9 cellular contexts compared by ENCODE assay signal in the genomic region with DNA sequence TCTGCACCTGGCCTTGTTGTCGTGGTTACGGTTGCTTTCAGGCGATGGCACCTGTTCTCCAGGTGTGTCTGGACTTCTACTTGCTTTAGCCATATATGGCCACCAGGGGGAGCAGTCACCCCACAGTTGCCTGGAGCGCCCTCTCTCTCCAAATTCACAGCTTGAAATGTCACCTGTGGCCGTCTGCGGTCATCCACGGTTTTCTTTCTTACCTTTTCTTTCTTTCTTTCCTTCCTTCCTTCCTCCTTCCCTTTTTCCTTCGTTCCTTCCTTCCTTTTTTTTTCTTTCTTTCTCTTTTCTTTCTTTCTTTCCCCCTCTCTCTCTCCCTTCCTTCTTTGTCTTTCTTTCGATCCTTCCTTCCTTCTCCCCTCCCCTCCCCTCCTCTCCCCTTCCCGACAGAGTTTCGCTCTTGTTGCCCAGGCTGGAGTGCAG.
A peak's percentile ranks its signal among the peaks of the same experiment; 100 is the strongest.
DNase-seq lines count a peak whose midpoint lies in the region; ATAC-seq and TF ChIP-seq lines count a peak whose summit lies in the region.
"Had no signal": no experiment of that assay in that cellular context is flagged by ENCODE, and none has a peak within 500 bp of the region (broad histone marks: within the 10 kb centered on the region; RNA-seq: fewer than 3 reads in every experiment).

No MANE protein-coding gene starts in this region.

- H3K9me3 Mint-ChIP-seq in progenitor cell of endocrine pancreas (ENCODE audit: low read depth): no peaks in the 10 kb centered on the region

- H3K36me3 Mint-ChIP-seq in progenitor cell of endocrine pancreas (ENCODE audit: insufficient read depth): peaks cover 7% of the 10 kb centered on the region

- H3K36me3 ChIP-seq in NT2/D1 (ENCODE audit: insufficient read depth, insufficient read length, low read length) (peaks cover 11% of the 10 kb centered on the region), uterus (no peaks in the 10 kb centered on the region)

- H3K27me3 Mint-ChIP-seq in progenitor cell of endocrine pancreas: no peaks in the 10 kb centered on the region

- ATAC-seq in HG03354 (IDR thresholded peaks at IDR 0.05; ENCODE audit: poor library complexity, severe bottlenecking, unreplicated experiment): peak; percentile 79

- no peaks in the 10 kb centered on the region for H3K4me1 Mint-ChIP-seq in progenitor cell of endocrine pancreas (ENCODE audit: low read depth)

- intact Hi-C loops in uterus (cut with DNase I; ENCODE audit: low total_unique reads): no loop called here

- H3K9me3 ChIP-seq in NT2/D1 (ENCODE audit: insufficient read depth, low read length) (no peaks in the 10 kb centered on the region), uterus (no peaks in the 10 kb centered on the region)
- H3K9me3 ChIP-seq: BLaER1 treated with 17β-estradiol and CSF1 and Interleukin-3, amounts not matched to agents 10 nM and 100 nM had no signal

- TF ChIP-seq CTCF in fibroblast of pulmonary artery (IDR thresholded peaks at IDR 0.05; ENCODE audit: low read length, missing control alignments) (peak; percentile 74), progenitor cell of endocrine pancreas (IDR thresholded peaks at IDR 0.05; ENCODE audit: unreplicated experiment) (peak; percentile 95), uterus (IDR thresholded peaks at IDR 0.05) (peak; percentile 21 to 76 (median 63))

- peak; percentile 70 for DNase-seq in NCI-H510A treated with DMSO at 0.1 percent for 48 hours (lab: John Stamatoyannopoulos, UW)
- DNase-seq in NCI-H510A (lab: John Stamatoyannopoulos, UW): no peak
- peak; percentile 23 for DNase-seq in NT2/D1 (ENCODE audit: low read depth, low spot score)
- DNase-seq in activated T-cell treated with anti-CD3 and anti-CD28 coated beads for 48 hours (ENCODE audit: low read depth): peak; percentile 37
- DNase-seq in fibroblast of pulmonary artery (ENCODE audit: low read depth): peak; percentile 40
- peak; percentile 58 for DNase-seq in progenitor cell of endocrine pancreas (ENCODE audit: low spot score, unreplicated experiment)
- DNase-seq in uterus: peak; percentile 28 to 60

- H3K27ac Mint-ChIP-seq in progenitor cell of endocrine pancreas: no peak overlapping the region

- H3K4me3 ChIP-seq in NT2/D1 (ENCODE audit: insufficient read length, low read depth) (no peak overlapping the region), fibroblast of pulmonary artery (replicated peaks; ENCODE audit: low read depth, low read length) (no peak overlapping the region), uterus (no peak overlapping the region)
- H3K4me3 ChIP-seq: BLaER1 treated with 17β-estradiol and CSF1 and Interleukin-3, amounts not matched to agents 10 nM and 100 nM had no signal

- no peak for TF ChIP-seq POLR2A in uterus (IDR thresholded peaks at IDR 0.05)

- H3K9ac ChIP-seq in NT2/D1 (ENCODE audit: insufficient read length, low read depth): no peak overlapping the region
- H3K9ac ChIP-seq: BLaER1 treated with 17β-estradiol and CSF1 and Interleukin-3, amounts not matched to agents 10 nM and 100 nM had no signal

- no peak overlapping the region for H3K4me3 Mint-ChIP-seq in progenitor cell of endocrine pancreas (ENCODE audit: low read depth)

- no peaks in the 10 kb centered on the region for H3K4me1 ChIP-seq in NT2/D1 (ENCODE audit: insufficient read depth, insufficient read length)
- H3K4me1 ChIP-seq in uterus: no peaks in the 10 kb centered on the region

- no peak overlapping the region for H3K27ac ChIP-seq in uterus
- H3K27ac ChIP-seq: BLaER1 treated with 17β-estradiol and CSF1 and Interleukin-3, amounts not matched to agents 10 nM and 100 nM had no signal

- no peaks in the 10 kb centered on the region for H3K27me3 ChIP-seq in NT2/D1 (ENCODE audit: insufficient read depth, insufficient read length)
- no peaks in the 10 kb centered on the region for H3K27me3 ChIP-seq in uterus
- H3K27me3 ChIP-seq: BLaER1 treated with 17β-estradiol and CSF1 and Interleukin-3, amounts not matched to agents 10 nM and 100 nM had no signal
